ENCODE assay signal across 23 cellular contexts in the genomic region with DNA sequence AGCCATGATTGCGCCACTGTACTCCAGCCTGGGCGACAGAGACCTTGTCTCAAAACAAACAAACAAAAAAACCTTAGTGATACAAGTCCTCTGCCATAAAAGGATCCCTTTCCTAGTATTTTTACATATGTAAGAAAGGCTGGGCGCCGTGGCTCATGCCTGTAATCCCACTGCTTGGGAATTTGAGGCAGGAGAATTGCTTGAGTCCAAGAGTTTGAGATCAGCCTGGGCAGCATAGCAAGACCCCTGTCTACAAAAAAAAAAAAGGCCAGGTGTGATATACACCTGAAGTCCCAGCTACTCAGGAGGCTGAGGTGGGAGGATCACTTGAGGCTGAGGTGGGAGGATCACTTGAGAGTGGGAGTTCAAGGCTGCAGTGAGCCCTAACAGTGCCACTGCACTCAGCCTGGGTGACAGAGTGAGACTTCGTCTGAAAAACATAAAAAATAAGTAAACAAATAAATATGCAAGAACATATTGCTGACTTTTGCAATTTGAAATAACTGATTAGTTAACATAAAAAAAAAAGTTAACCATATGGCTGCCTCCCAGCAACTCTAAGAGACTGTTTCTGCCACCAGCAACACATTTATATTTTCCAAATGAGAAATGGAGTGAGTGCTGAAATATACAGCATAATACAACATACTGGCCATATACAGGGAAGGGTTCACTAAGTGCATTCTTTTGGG. TPM values are rescaled to one million over a fixed set of nuclear protein-coding genes. Genes with fewer than 3 reads are reported as not detected.
DNase-seq lines count a peak whose midpoint lies in the region; ATAC-seq, FAIRE-seq and TF ChIP-seq lines count a peak whose summit lies in the region.
"Had no signal": no experiment of that assay in that cellular context is flagged by ENCODE, and none has a peak within 500 bp of the region (broad histone marks: within the 10 kb centered on the region; RNA-seq: fewer than 3 reads in every experiment).

No MANE protein-coding gene starts in this region.

- TF ChIP-seq CTCF in A549 (IDR thresholded peaks at IDR 0.05), result no peak
- no peak for TF ChIP-seq CTCF in GM23338 (conservative IDR thresholded peaks at IDR 0.05; ENCODE audit: low read depth in 2 of 2)

- no peak overlapping the region for H2AFZ ChIP-seq in GM23338

- H3K9me3 ChIP-seq in A549, result no peaks in the 10 kb centered on the region

- H3K4me1 ChIP-seq in A549 (peaks cover 19% of the 10 kb centered on the region; the same call in 2 of the 3 replicates), GM23338 (ENCODE audit: insufficient read depth) (peaks cover 41% of the 10 kb centered on the region)

- H3K27ac ChIP-seq in A549 (no peak overlapping the region), GM23338 (ENCODE audit: low read depth) (no peak overlapping the region)
- H3K27ac ChIP-seq: 22Rv1 had no signal

- peaks cover 21% of the 10 kb centered on the region; the same call in 2 of the 3 replicates for H3K36me3 Mint-ChIP-seq in GM23338 (ENCODE audit: low read depth)
- no peaks in the 10 kb centered on the region for H3K36me3 Mint-ChIP-seq in dendritic cell treated with granulocyte-macrophage colony-stimulating factor and Interleukin-4, amounts not matched to agents 40 ng/mL and 50 ng/mL, for 4 days (ENCODE audit: low read depth)

- no peak for TF ChIP-seq RAD21 in A549 (conservative IDR thresholded peaks at IDR 0.05 in 1 of 2, IDR thresholded peaks at IDR 0.05 in 1 of 2)

- no peak for TF ChIP-seq EP300 in A549 (IDR thresholded peaks at IDR 0.05)

- H3K36me3 ChIP-seq in GM23338 (ENCODE audit: insufficient read depth), result no peaks in the 10 kb centered on the region; the same call in 1 of the 2 replicates

- DNase-seq in DMS53 (lab: John Stamatoyannopoulos, UW) (peak; percentile 22), DMS53 treated with DMSO at 0.1 percent for 48 hours (lab: John Stamatoyannopoulos, UW; ENCODE audit: unreplicated experiment) (no peak), A549 (ENCODE audit: low read depth in 1 of 2, low spot score in 1 of 2) (no peak), GM23338 (ENCODE audit: low spot score) (no peak), NCI-H510A treated with DMSO at 0.1 percent for 48 hours (lab: John Stamatoyannopoulos, UW) (no peak), 8988T (no peak)
- no peak for DNase-seq in effector CD4-positive, alpha-beta T cell
- DNase-seq: AML-193; GDM1; H9; HFFc6; KG1; NCI-H1092 treated with DMSO at 0.1 percent for 48 hours; NCI-H146; NCI-H2029; NCI-H2227 treated with DMSO at 0.1 percent for 48 hours; NCI-H510A; NCI-H774; NK-92 treated with Interleukin-12 subunit alpha and Interleukin-12 subunit beta, amount 100 ng/mL, for 24 hours had no signal

- 0 out of 2 replicates have a peak overlapping the region, but pooled peaks have one; percentile 7 for H3K27ac Mint-ChIP-seq in GM23338
- H3K27ac Mint-ChIP-seq in dendritic cell treated with granulocyte-macrophage colony-stimulating factor and Interleukin-4, amounts not matched to agents 40 ng/mL and 50 ng/mL, for 4 days, result peak overlapping the region; percentile 67
- H3K27ac Mint-ChIP-seq: H9, HFFc6 had no signal

- CTCF ChIA-PET in A549 (lab: Yijun Ruan, JAX), result interaction anchor here (0.6 kb wide), 1 partner anchor 137 kb away, joined by 5 read pairs; no protein-coding TSS in a partner anchor

- peaks cover 46% of the 10 kb centered on the region for H3K4me1 Mint-ChIP-seq in GM23338
- H3K4me1 Mint-ChIP-seq in dendritic cell treated with granulocyte-macrophage colony-stimulating factor and Interleukin-4, amounts not matched to agents 40 ng/mL and 50 ng/mL, for 4 days (ENCODE audit: low read depth), result peaks cover 26% of the 10 kb centered on the region

- H3K79me2 ChIP-seq in GM23338 (replicated peaks; ENCODE audit: insufficient read depth), result peaks cover 83% of the 10 kb centered on the region

- no peaks in the 10 kb centered on the region for H3K9me2 ChIP-seq in GM23338 (ENCODE audit: insufficient read depth)

- H4K20me1 ChIP-seq in GM23338 (replicated peaks; ENCODE audit: insufficient read depth), result peaks cover 29% of the 10 kb centered on the region; the same call in 1 of the 2 replicates

- no peak for TF ChIP-seq POLR2A in A549 (IDR thresholded peaks at IDR 0.05; ENCODE audit: low read length)

- POLR2A ChIA-PET in A549 (lab: Yijun Ruan, JAX), result no interaction called here

- no peak overlapping the region for H3K4me3 Mint-ChIP-seq in GM23338
- H3K4me3 Mint-ChIP-seq in dendritic cell treated with granulocyte-macrophage colony-stimulating factor and Interleukin-4, amounts not matched to agents 40 ng/mL and 50 ng/mL, for 4 days, result no peak overlapping the region
- H3K4me3 Mint-ChIP-seq: H9, HFFc6 had no signal

- intact Hi-C loops in dendritic cell treated with granulocyte-macrophage colony-stimulating factor and Interleukin-4, amounts not matched to agents 40 ng/mL and 50 ng/mL, for 4 days (cut with micrococcal nuclease), result loop anchor here (10.0 kb wide), 1 partner anchor 444 kb away; the partner anchor contains the start of gene ZNF782

- ATAC-seq in A549 (no peak), GM23338 (no peak)
- ATAC-seq: SK-N-SH treated with all-trans-retinoic acid at 6 μM for 48 hours had no signal

- H3K4me3 ChIP-seq in A549 (no peak overlapping the region), GM23338 (no peak overlapping the region)

- H3K27me3 Mint-ChIP-seq in GM23338 (ENCODE audit: insufficient read depth, low read depth, poor library complexity), result peaks cover 4% of the 10 kb centered on the region
- H3K27me3 Mint-ChIP-seq in dendritic cell treated with granulocyte-macrophage colony-stimulating factor and Interleukin-4, amounts not matched to agents 40 ng/mL and 50 ng/mL, for 4 days, result no peaks in the 10 kb centered on the region

- 0 out of 2 replicates have a peak, but pooled peaks cover 9% of the 10 kb centered on the region for H3F3A ChIP-seq in GM23338 (replicated peaks; ENCODE audit: low read depth)

- H3K4me2 ChIP-seq in A549 (no peak overlapping the region), GM23338 (no peak overlapping the region)

- H3K27me3 ChIP-seq in GM23338 (ENCODE audit: insufficient read depth), result no peaks in the 10 kb centered on the region

- no peak for FAIRE-seq in A549 (lab: Jason Lieb, UNC)
- FAIRE-seq: GM19239 had no signal

- no peaks in the 10 kb centered on the region for H3K9me3 Mint-ChIP-seq in GM23338
- no peaks in the 10 kb centered on the region for H3K9me3 Mint-ChIP-seq in dendritic cell treated with granulocyte-macrophage colony-stimulating factor and Interleukin-4, amounts not matched to agents 40 ng/mL and 50 ng/mL, for 4 days
- H3K9me3 Mint-ChIP-seq: H9, HFFc6 had no signal

- WGBS in A549 (ENCODE audit: missing lambda C conversion rate), result 86% methylated on average over 5 of the region's 5 CpGs

TF ChIP-seq in A549, 52 proteins besides CTCF, POLR2A, EP300 and RAD21:
- TF ChIP-seq MAFK (IDR thresholded peaks at IDR 0.05; ENCODE audit: partially characterized antibody) (peak; percentile 55), SREBF2 (IDR thresholded peaks at IDR 0.05) (no peak)

TF ChIP-seq in GM23338, 12 proteins besides CTCF, POLR2A, EP300 and RAD21 (continues in another document):
- no peak for TF ChIP-seq EZH2phosphoT487 (IDR thresholded peaks at IDR 0.05; ENCODE audit: unreplicated experiment)
- no peak for TF ChIP-seq ETS1 (IDR thresholded peaks at IDR 0.05)
- no peak for TF ChIP-seq ZNF114 (CRISPR knock-in tag; IDR thresholded peaks at IDR 0.05)

RNA-seq across cellular contexts. Expression of gene ZNF367, which starts 6.9 kb away (rescaled TPM):
- polyA plus RNA-seq in A549 (2011; rRNA removed) (3.8 and 4.8 TPM in 2 replicates), A549 (2017; fragmentation: RNase III; extraction: RNeasy Plus Mini Kit Qiagen cat#74134 plus additional on column Dnase treatment) (8.2 to 8.3 TPM (median 8.3 TPM) in 3 replicates), GM23338 (2016; fragmentation: Nextera tagmentation; extraction: Ambion mirVana) (2.5 and 3.6 TPM in 2 replicates)
- polyA plus RNA-seq in A549 (2012; cell fraction: cytosol; rRNA removed), result 3.3 and 4.2 TPM in 2 replicates
- 5.3 and 5.4 TPM in 2 replicates for polyA plus RNA-seq in A549 (2012; cell fraction: nucleus; rRNA removed)
- polyA minus RNA-seq in A549 (2011; rRNA and poly(A)+ RNA removed), result 3.2 and 3.6 TPM in 2 replicates
- total RNA-seq in GM23338 (2014; rRNA removed; shearing (Covaris generic)), result 11.5 and 12.3 TPM in 2 replicates

RNA-seq across cellular contexts. Expression of gene SLC35D2, which starts 27.8 kb away (rescaled TPM):
- polyA plus RNA-seq in A549 (2011; rRNA removed) (29.8 and 30.9 TPM in 2 replicates), A549 (2017; fragmentation: RNase III; extraction: RNeasy Plus Mini Kit Qiagen cat#74134 plus additional on column Dnase treatment) (13.8 to 15.2 TPM (median 13.8 TPM) in 3 replicates), GM23338 (2016; fragmentation: Nextera tagmentation; extraction: Ambion mirVana) (7.8 and 8.2 TPM in 2 replicates)
- 10.1 and 12.3 TPM in 2 replicates for polyA plus RNA-seq in A549 (2012; cell fraction: cytosol; rRNA removed)
- polyA plus RNA-seq in A549 (2012; cell fraction: nucleus; rRNA removed), result 4.6 and 8.6 TPM in 2 replicates
- polyA minus RNA-seq in A549 (2011; rRNA and poly(A)+ RNA removed), result 8.6 and 11.0 TPM in 2 replicates
- 11.6 and 14.4 TPM in 2 replicates for total RNA-seq in GM23338 (2014; rRNA removed; shearing (Covaris generic))

RNA-seq across cellular contexts. Expression of gene HABP4, which starts 38.7 kb away (rescaled TPM):
- polyA plus RNA-seq in A549 (2011; rRNA removed) (7.3 and 12.4 TPM in 2 replicates), A549 (2017; fragmentation: RNase III; extraction: RNeasy Plus Mini Kit Qiagen cat#74134 plus additional on column Dnase treatment) (11.9 to 12.8 TPM (median 12.0 TPM) in 3 replicates), GM23338 (2016; fragmentation: Nextera tagmentation; extraction: Ambion mirVana) (8.8 and 11.1 TPM in 2 replicates)
- polyA plus RNA-seq in A549 (2012; cell fraction: cytosol; rRNA removed), result 7.4 and 7.6 TPM in 2 replicates
- 3.3 and 5.9 TPM in 2 replicates for polyA plus RNA-seq in A549 (2012; cell fraction: nucleus; rRNA removed)
- 2.7 and 3.8 TPM in 2 replicates for polyA minus RNA-seq in A549 (2011; rRNA and poly(A)+ RNA removed)
- total RNA-seq in GM23338 (2014; rRNA removed; shearing (Covaris generic)), result 7.7 and 9.9 TPM in 2 replicates
